Comparison of ENCODE assay signal across 24 cellular contexts in genomic region chr6:89695667-89696066, GRCh38.
"Had no signal": no experiment of that assay in that cellular context is flagged by ENCODE, and none has a peak within 500 bp of the region (broad histone marks: within the 10 kb centered on the region; RNA-seq: fewer than 3 reads in every experiment).

No MANE protein-coding gene starts in this region.

- H3K27ac Mint-ChIP-seq: memory B cell; nephron; neural progenitor cell; stimulated activated memory B cell treated with anti-CD40 and anti-IgM and Interleukin-4, amounts not matched to agents 10 μg/mL and 1 μg/mL and 100 μg/mL, for 72 hours; type B pancreatic cell had no signal

- DNase-seq: islet precursor cell; left ventricle myocardium inferior; naive thymus-derived CD8-positive, alpha-beta T cell; occipital lobe; right lobe of liver; stimulated activated CD4-positive, alpha-beta T cell treated with anti-CD3 and anti-CD28 coated beads, Interleukin-1b, Interleukin-23, amount 100 ng/mL, for 48 hours; stimulated activated CD4-positive, alpha-beta T cell treated with anti-CD3 and anti-CD28 coated beads, Interleukin-2, amount 100 ng/mL, for 48 hours; stimulated activated CD4-positive, alpha-beta T cell treated with anti-CD3 and anti-CD28 coated beads, Interleukin-4, amount 100 ng/mL, for 4 hours; stimulated activated CD8-positive, alpha-beta memory T cell treated with anti-CD3 and anti-CD28 coated beads, Interleukin-4, amount 100 ng/mL, for 48 hours; stimulated activated naive CD4-positive, alpha-beta T cell treated with Interleukin-2 at 50 U/mL for 16 hours; stimulated activated naive CD8-positive, alpha-beta T cell treated with anti-CD3 and anti-CD28 coated beads, Interleukin-15, amount 100 ng/mL, for 72 hours; substantia nigra; uterus had no signal

- ATAC-seq: naive thymus-derived CD8-positive, alpha-beta T cell; stimulated activated memory B cell treated with anti-CD40 and anti-IgM and Interleukin-4, amounts not matched to agents 10 μg/mL and 1 μg/mL and 100 μg/mL, for 72 hours; stimulated activated naive CD8-positive, alpha-beta T cell treated with anti-CD3 and anti-CD28 coated beads, Interleukin-15, amount 100 ng/mL, for 72 hours had no signal

- H3K4me1 Mint-ChIP-seq: nephron had no signal

- H3K27me3 ChIP-seq: neural progenitor cell, neutrophil, right atrium auricular region, right lobe of liver, tibial nerve, uterus had no signal

- H3K9ac ChIP-seq: neural progenitor cell, parathyroid adenoma had no signal

- H3K4me3 ChIP-seq: left ventricle myocardium inferior, lung, neural progenitor cell, right atrium auricular region, right lobe of liver, smooth muscle cell, tibial nerve, uterus had no signal

- H2AFZ ChIP-seq: neural progenitor cell, parathyroid adenoma had no signal

- H3K4me3 Mint-ChIP-seq: memory B cell; naive thymus-derived CD8-positive, alpha-beta T cell; nephron; neural progenitor cell; stimulated activated memory B cell treated with anti-CD40 and anti-IgM and Interleukin-4, amounts not matched to agents 10 μg/mL and 1 μg/mL and 100 μg/mL, for 72 hours; stimulated activated naive CD8-positive, alpha-beta T cell treated with anti-CD3 and anti-CD28 coated beads, Interleukin-15, amount 100 ng/mL, for 72 hours; type B pancreatic cell had no signal

- H3K4me1 ChIP-seq: parathyroid adenoma, right atrium auricular region, right lobe of liver, uterus had no signal

- H3K27ac ChIP-seq: left ventricle myocardium inferior, neural progenitor cell, neutrophil, parathyroid adenoma, right atrium auricular region, right lobe of liver, tibial nerve, uterus had no signal

- H3K79me2 ChIP-seq: parathyroid adenoma had no signal

- H3K9me3 Mint-ChIP-seq: memory B cell; naive thymus-derived CD8-positive, alpha-beta T cell; nephron; neural progenitor cell; stimulated activated memory B cell treated with anti-CD40 and anti-IgM and Interleukin-4, amounts not matched to agents 10 μg/mL and 1 μg/mL and 100 μg/mL, for 72 hours; stimulated activated naive CD8-positive, alpha-beta T cell treated with anti-CD3 and anti-CD28 coated beads, Interleukin-15, amount 100 ng/mL, for 72 hours; type B pancreatic cell had no signal

- H3K36me3 ChIP-seq: uterus had no signal

- H3K4me2 ChIP-seq: neural progenitor cell, smooth muscle cell had no signal

- H3K27me3 Mint-ChIP-seq: memory B cell; naive thymus-derived CD8-positive, alpha-beta T cell; stimulated activated memory B cell treated with anti-CD40 and anti-IgM and Interleukin-4, amounts not matched to agents 10 μg/mL and 1 μg/mL and 100 μg/mL, for 72 hours; stimulated activated naive CD8-positive, alpha-beta T cell treated with anti-CD3 and anti-CD28 coated beads, Interleukin-15, amount 100 ng/mL, for 72 hours; type B pancreatic cell had no signal

- H3K9me3 ChIP-seq: left ventricle myocardium inferior, neutrophil, right atrium auricular region, right lobe of liver, tibial nerve, uterus had no signal
